ENCODE assay signal across 1 cellular context in the genomic region with DNA sequence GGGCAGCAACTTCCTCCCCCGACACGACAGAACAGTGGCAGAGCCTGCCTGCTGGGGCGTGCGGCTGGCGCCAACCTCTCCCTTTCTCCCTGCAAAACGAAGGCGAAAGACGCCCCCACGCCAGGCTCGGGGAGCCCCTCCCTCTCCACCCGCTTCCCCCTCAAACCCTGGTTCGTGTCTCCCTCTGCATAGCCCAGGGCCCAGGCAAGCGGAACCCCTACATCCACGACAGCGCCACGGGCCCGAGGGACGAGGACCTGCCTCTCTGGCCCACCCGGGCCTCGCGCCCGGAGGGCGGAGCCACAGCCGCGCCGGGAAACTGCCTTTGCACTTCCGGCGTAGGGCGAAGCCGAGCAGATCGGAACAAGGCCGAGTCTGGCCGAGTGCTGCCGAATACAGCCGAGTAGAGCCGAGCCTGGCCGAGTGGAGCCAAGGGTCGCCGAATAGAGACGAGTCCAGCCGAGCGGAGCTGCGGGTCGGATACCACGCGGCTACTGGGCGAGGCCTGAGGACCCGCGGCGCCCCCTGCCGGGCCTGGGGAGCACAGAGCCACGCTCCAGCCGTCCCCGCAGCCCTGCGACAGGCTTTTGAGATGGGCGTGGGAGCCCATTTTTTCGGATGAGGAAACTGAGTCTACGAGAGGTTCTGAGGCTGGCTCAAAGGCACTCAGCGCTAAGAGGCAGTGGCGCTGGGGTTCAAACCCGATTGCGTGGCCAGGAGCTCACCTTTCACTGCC.
TF ChIP-seq lines count a peak whose summit lies in the region.

No MANE protein-coding gene starts in this region.

TF ChIP-seq in K562, 482 proteins besides CTCF, POLR2A, EP300 and RAD21 (continued from another document and continues in another):
- TF ChIP-seq, protein P1, sequence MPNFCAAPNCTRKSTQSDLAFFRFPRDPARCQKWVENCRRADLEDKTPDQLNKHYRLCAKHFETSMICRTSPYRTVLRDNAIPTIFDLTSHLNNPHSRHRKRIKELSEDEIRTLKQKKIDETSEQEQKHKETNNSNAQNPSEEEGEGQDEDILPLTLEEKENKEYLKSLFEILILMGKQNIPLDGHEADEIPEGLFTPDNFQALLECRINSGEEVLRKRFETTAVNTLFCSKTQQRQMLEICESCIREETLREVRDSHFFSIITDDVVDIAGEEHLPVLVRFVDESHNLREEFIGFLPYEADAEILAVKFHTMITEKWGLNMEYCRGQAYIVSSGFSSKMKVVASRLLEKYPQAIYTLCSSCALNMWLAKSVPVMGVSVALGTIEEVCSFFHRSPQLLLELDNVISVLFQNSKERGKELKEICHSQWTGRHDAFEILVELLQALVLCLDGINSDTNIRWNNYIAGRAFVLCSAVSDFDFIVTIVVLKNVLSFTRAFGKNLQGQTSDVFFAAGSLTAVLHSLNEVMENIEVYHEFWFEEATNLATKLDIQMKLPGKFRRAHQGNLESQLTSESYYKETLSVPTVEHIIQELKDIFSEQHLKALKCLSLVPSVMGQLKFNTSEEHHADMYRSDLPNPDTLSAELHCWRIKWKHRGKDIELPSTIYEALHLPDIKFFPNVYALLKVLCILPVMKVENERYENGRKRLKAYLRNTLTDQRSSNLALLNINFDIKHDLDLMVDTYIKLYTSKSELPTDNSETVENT (CRISPR knock-in tag; IDR thresholded peaks at IDR 0.05), result peak; percentile 46; the same call in 1 of the 2 replicates
- TF ChIP-seq, protein P2, sequence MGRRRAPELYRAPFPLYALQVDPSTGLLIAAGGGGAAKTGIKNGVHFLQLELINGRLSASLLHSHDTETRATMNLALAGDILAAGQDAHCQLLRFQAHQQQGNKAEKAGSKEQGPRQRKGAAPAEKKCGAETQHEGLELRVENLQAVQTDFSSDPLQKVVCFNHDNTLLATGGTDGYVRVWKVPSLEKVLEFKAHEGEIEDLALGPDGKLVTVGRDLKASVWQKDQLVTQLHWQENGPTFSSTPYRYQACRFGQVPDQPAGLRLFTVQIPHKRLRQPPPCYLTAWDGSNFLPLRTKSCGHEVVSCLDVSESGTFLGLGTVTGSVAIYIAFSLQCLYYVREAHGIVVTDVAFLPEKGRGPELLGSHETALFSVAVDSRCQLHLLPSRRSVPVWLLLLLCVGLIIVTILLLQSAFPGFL (CRISPR knock-in tag; IDR thresholded peaks at IDR 0.05), result no peak
- TF ChIP-seq, protein P3, sequence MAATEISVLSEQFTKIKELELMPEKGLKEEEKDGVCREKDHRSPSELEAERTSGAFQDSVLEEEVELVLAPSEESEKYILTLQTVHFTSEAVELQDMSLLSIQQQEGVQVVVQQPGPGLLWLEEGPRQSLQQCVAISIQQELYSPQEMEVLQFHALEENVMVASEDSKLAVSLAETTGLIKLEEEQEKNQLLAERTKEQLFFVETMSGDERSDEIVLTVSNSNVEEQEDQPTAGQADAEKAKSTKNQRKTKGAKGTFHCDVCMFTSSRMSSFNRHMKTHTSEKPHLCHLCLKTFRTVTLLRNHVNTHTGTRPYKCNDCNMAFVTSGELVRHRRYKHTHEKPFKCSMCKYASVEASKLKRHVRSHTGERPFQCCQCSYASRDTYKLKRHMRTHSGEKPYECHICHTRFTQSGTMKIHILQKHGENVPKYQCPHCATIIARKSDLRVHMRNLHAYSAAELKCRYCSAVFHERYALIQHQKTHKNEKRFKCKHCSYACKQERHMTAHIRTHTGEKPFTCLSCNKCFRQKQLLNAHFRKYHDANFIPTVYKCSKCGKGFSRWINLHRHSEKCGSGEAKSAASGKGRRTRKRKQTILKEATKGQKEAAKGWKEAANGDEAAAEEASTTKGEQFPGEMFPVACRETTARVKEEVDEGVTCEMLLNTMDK (IDR thresholded peaks at IDR 0.05; ENCODE audit: borderline replicate concordance, insufficient read depth, low read depth, low read length, poor library complexity, severe bottlenecking), result peak; percentile 97
- TF ChIP-seq GABPB1 (CRISPR knock-in tag; IDR thresholded peaks at IDR 0.05) (peak; percentile 90), CBFA2T3 (IDR thresholded peaks at IDR 0.05) (0 out of 2 replicates have a peak, but pooled peaks have one; percentile 22), GATAD2A (IDR thresholded peaks at IDR 0.05) (peak; percentile 98), RCOR1 (IDR thresholded peaks at IDR 0.05; ENCODE audit: borderline replicate concordance in 1 of 2, low read depth in 2 of 2, low read length in 2 of 2) (peak in 1 of 2 experiments; percentile 53; a peak in 1 of 4 replicates), FOXJ2 (tag; IDR thresholded peaks at IDR 0.05) (0 out of 2 replicates have a peak, but pooled peaks have one; percentile 16), MCM3 (IDR thresholded peaks at IDR 0.05) (no peak), E2F3 (CRISPR knock-in tag; IDR thresholded peaks at IDR 0.05) (0 out of 2 replicates have a peak, but pooled peaks have one; percentile 22), ZNF175 (CRISPR knock-in tag; IDR thresholded peaks at IDR 0.05; ENCODE audit: low read depth) (0 out of 2 replicates have a peak, but pooled peaks have one; percentile 29), ETV5 (CRISPR knock-in tag; IDR thresholded peaks at IDR 0.05; ENCODE audit: low read depth) (peak; percentile 76), ZNF76 (CRISPR knock-in tag; IDR thresholded peaks at IDR 0.05; ENCODE audit: borderline replicate concordance) (0 out of 2 replicates have a peak, but pooled peaks have one; percentile 55), CTBP1 (IDR thresholded peaks at IDR 0.05; ENCODE audit: borderline replicate concordance) (peak; percentile 72; the same call in 1 of the 2 replicates), CREB1 (IDR thresholded peaks at IDR 0.05) (no peak), CREB1 (CRISPR knock-in tag; IDR thresholded peaks at IDR 0.05) (peak; percentile 69; the same call in 1 of the 2 replicates), ZNF282 (CRISPR knock-in tag; IDR thresholded peaks at IDR 0.05) (peak; percentile 78), TAF1 (IDR thresholded peaks at IDR 0.05; ENCODE audit: control insufficient read depth, extremely low read depth, insufficient read depth, low read length, severe bottlenecking) (peak; percentile 37), TAL1 (IDR thresholded peaks at IDR 0.05) (no peak), SNRNP70 (optimal IDR thresholded peaks at IDR 0.05; ENCODE audit: low read depth, low read length) (no peak), BHLHE40 (IDR thresholded peaks at IDR 0.05; ENCODE audit: low read length) (peak; percentile 17; the same call in 1 of the 2 replicates), MCM7 (IDR thresholded peaks at IDR 0.05) (no peak), ATF7 (IDR thresholded peaks at IDR 0.05) (peak; percentile 72), SMC3 (conservative IDR thresholded peaks at IDR 0.05; ENCODE audit: insufficient read depth, low read depth, low read length) (peak; percentile 37; the same call in 1 of the 2 replicates)
- TF ChIP-seq, protein P4, sequence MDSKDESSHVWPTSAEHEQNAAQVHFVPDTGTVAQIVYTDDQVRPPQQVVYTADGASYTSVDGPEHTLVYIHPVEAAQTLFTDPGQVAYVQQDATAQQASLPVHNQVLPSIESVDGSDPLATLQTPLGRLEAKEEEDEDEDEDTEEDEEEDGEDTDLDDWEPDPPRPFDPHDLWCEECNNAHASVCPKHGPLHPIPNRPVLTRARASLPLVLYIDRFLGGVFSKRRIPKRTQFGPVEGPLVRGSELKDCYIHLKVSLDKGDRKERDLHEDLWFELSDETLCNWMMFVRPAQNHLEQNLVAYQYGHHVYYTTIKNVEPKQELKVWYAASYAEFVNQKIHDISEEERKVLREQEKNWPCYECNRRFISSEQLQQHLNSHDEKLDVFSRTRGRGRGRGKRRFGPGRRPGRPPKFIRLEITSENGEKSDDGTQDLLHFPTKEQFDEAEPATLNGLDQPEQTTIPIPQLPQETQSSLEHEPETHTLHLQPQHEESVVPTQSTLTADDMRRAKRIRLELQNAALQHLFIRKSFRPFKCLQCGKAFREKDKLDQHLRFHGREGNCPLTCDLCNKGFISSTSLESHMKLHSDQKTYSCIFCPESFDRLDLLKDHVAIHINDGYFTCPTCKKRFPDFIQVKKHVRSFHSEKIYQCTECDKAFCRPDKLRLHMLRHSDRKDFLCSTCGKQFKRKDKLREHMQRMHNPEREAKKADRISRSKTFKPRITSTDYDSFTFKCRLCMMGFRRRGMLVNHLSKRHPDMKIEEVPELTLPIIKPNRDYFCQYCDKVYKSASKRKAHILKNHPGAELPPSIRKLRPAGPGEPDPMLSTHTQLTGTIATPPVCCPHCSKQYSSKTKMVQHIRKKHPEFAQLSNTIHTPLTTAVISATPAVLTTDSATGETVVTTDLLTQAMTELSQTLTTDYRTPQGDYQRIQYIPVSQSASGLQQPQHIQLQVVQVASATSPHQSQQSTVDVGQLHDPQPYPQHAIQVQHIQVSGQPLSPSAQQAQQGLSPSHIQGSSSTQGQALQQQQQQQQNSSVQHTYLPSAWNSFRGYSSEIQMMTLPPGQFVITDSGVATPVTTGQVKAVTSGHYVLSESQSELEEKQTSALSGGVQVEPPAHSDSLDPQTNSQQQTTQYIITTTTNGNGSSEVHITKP (IDR thresholded peaks at IDR 0.05; ENCODE audit: partially characterized antibody), result peak; percentile 92
- TF ChIP-seq, protein P5, sequence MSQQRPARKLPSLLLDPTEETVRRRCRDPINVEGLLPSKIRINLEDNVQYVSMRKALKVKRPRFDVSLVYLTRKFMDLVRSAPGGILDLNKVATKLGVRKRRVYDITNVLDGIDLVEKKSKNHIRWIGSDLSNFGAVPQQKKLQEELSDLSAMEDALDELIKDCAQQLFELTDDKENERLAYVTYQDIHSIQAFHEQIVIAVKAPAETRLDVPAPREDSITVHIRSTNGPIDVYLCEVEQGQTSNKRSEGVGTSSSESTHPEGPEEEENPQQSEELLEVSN (IDR thresholded peaks at IDR 0.05; ENCODE audit: borderline replicate concordance in 1 of 2, extremely low read depth in 1 of 2, insufficient read depth in 1 of 2, insufficient read length in 1 of 2, low read depth in 1 of 2, low read length in 1 of 2, poor library complexity in 1 of 2, severe bottlenecking in 1 of 2), result peak; percentile 72 to 82
- TF ChIP-seq, protein P6, sequence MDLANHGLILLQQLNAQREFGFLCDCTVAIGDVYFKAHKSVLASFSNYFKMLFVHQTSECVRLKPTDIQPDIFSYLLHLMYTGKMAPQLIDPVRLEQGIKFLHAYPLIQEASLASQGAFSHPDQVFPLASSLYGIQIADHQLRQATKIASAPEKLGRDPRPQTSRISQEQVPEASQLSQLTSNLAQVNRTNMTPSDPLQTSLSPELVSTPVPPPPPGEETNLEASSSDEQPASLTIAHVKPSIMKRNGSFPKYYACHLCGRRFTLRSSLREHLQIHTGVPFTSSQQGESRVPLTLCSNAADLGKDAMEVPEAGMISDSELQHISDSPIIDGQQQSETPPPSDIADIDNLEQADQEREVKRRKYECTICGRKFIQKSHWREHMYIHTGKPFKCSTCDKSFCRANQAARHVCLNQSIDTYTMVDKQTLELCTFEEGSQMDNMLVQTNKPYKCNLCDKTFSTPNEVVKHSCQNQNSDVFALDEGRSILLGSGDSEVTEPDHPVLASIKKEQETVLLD (IDR thresholded peaks at IDR 0.05), result 0 out of 2 replicates have a peak, but pooled peaks have one; percentile 32
- TF ChIP-seq, protein P7, sequence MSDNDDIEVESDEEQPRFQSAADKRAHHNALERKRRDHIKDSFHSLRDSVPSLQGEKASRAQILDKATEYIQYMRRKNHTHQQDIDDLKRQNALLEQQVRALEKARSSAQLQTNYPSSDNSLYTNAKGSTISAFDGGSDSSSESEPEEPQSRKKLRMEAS (CRISPR knock-in tag; IDR thresholded peaks at IDR 0.05), result peak; percentile 99
- TF ChIP-seq, protein P8, sequence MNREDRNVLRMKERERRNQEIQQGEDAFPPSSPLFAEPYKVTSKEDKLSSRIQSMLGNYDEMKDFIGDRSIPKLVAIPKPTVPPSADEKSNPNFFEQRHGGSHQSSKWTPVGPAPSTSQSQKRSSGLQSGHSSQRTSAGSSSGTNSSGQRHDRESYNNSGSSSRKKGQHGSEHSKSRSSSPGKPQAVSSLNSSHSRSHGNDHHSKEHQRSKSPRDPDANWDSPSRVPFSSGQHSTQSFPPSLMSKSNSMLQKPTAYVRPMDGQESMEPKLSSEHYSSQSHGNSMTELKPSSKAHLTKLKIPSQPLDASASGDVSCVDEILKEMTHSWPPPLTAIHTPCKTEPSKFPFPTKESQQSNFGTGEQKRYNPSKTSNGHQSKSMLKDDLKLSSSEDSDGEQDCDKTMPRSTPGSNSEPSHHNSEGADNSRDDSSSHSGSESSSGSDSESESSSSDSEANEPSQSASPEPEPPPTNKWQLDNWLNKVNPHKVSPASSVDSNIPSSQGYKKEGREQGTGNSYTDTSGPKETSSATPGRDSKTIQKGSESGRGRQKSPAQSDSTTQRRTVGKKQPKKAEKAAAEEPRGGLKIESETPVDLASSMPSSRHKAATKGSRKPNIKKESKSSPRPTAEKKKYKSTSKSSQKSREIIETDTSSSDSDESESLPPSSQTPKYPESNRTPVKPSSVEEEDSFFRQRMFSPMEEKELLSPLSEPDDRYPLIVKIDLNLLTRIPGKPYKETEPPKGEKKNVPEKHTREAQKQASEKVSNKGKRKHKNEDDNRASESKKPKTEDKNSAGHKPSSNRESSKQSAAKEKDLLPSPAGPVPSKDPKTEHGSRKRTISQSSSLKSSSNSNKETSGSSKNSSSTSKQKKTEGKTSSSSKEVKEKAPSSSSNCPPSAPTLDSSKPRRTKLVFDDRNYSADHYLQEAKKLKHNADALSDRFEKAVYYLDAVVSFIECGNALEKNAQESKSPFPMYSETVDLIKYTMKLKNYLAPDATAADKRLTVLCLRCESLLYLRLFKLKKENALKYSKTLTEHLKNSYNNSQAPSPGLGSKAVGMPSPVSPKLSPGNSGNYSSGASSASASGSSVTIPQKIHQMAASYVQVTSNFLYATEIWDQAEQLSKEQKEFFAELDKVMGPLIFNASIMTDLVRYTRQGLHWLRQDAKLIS (CRISPR knock-in tag; IDR thresholded peaks at IDR 0.05), result 0 out of 2 replicates have a peak, but pooled peaks have one; percentile 72
- TF ChIP-seq, protein P9, sequence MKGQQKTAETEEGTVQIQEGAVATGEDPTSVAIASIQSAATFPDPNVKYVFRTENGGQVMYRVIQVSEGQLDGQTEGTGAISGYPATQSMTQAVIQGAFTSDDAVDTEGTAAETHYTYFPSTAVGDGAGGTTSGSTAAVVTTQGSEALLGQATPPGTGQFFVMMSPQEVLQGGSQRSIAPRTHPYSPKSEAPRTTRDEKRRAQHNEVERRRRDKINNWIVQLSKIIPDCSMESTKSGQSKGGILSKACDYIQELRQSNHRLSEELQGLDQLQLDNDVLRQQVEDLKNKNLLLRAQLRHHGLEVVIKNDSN (CRISPR knock-in tag; IDR thresholded peaks at IDR 0.05), result peak; percentile 57; the same call in 1 of the 2 replicates
- TF ChIP-seq, protein P10, sequence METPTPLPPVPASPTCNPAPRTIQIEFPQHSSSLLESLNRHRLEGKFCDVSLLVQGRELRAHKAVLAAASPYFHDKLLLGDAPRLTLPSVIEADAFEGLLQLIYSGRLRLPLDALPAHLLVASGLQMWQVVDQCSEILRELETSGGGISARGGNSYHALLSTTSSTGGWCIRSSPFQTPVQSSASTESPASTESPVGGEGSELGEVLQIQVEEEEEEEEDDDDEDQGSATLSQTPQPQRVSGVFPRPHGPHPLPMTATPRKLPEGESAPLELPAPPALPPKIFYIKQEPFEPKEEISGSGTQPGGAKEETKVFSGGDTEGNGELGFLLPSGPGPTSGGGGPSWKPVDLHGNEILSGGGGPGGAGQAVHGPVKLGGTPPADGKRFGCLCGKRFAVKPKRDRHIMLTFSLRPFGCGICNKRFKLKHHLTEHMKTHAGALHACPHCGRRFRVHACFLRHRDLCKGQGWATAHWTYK (CRISPR knock-in tag; IDR thresholded peaks at IDR 0.05), result peak; percentile 79; the same call in 1 of the 2 replicates
- TF ChIP-seq, protein P11, sequence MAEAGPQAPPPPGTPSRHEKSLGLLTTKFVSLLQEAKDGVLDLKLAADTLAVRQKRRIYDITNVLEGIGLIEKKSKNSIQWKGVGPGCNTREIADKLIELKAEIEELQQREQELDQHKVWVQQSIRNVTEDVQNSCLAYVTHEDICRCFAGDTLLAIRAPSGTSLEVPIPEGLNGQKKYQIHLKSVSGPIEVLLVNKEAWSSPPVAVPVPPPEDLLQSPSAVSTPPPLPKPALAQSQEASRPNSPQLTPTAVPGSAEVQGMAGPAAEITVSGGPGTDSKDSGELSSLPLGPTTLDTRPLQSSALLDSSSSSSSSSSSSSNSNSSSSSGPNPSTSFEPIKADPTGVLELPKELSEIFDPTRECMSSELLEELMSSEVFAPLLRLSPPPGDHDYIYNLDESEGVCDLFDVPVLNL (CRISPR knock-in tag; IDR thresholded peaks at IDR 0.05; ENCODE audit: low read depth), result 0 out of 2 replicates have a peak, but pooled peaks have one; percentile 18
